In the genomic region with DNA sequence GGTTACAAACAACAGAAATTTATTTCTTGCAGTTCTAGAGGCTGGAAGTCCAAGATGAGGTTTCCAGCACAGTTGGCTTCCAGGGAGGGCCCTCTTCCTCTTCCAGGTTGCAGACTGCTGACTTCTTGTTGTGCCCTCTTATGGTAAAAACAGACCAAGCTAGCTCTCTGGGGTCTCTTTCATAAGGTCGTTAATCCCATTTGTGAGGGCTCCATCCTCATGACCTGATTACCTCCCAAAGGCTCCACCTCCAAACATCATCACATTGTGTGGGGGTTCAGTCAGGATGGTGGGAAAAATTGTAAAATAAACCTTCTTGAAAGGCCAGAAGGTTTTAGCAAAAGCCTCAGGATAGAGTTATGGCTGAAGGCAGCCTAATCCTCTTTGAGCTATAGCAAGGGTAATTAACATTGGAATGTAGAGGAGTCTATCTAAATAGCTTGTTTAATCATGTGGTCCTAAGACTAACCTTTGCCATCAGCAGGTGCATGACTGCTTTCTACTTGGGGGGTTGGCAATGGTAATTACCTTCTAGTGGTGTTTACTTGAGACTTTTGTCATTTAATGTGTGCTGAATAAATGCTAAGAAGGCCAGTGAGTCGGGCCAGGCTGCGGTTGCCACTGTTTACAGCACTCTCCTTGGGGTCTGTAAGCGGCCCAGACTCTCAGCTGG, we compare ENCODE assay signal across 1 cellular context.
A peak's percentile ranks its signal among the peaks of the same experiment; 100 is the strongest.
TF ChIP-seq lines count a peak whose summit lies in the region.

No MANE protein-coding gene starts in this region.

TF ChIP-seq in WTC11, 78 proteins besides CTCF, POLR2A, EP300 and RAD21 (continued from another document and continues in another):
- TF ChIP-seq, protein P1, sequence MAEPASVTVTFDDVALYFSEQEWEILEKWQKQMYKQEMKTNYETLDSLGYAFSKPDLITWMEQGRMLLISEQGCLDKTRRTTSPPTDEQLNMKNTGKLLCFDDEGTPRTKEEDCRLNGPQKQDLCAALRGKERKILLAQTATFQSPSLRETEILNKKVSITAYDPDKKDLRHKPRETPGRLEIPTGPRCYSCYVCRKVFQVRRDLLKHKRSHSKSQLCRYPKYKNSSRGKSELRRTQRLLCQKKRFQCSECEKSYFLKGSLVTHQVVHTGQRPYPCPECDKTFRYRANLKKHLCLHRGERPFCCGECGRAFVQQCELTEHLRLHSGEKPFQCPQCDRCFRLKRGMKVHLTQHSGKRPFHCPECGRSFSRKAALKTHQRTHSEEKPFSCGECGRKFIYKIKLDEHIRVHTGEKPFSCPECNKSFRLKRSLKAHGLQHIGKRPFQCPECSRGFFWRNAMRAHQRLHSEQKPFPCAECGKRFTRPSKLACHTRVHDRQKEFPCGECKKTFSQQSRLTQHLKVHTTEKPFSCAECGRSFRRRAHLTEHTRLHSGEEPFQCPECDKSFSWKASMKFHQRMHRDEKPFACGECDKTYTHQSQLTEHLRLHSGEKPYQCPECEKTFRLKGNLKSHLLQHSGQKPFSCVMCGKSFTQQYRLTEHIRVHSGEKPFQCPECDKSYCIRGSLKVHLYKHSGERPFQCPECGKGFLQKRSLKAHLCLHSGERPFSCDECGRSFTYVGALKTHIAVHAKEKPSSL (CRISPR knock-in tag; conservative IDR thresholded peaks at IDR 0.05): no peak
- peak; percentile 51; the same call in 1 of the 2 replicates for TF ChIP-seq ETV6 (CRISPR knock-in tag; IDR thresholded peaks at IDR 0.05)
- TF ChIP-seq ESRRA (CRISPR knock-in tag; IDR thresholded peaks at IDR 0.05; ENCODE audit: borderline replicate concordance): no peak
- no peak for TF ChIP-seq CREM (CRISPR knock-in tag; IDR thresholded peaks at IDR 0.05)
- TF ChIP-seq, protein P2, sequence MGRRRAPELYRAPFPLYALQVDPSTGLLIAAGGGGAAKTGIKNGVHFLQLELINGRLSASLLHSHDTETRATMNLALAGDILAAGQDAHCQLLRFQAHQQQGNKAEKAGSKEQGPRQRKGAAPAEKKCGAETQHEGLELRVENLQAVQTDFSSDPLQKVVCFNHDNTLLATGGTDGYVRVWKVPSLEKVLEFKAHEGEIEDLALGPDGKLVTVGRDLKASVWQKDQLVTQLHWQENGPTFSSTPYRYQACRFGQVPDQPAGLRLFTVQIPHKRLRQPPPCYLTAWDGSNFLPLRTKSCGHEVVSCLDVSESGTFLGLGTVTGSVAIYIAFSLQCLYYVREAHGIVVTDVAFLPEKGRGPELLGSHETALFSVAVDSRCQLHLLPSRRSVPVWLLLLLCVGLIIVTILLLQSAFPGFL (CRISPR knock-in tag; IDR thresholded peaks at IDR 0.05; ENCODE audit: borderline replicate concordance): no peak
- no peak for TF ChIP-seq CREB1 (CRISPR knock-in tag; IDR thresholded peaks at IDR 0.05)
- TF ChIP-seq JAZF1 (CRISPR knock-in tag; IDR thresholded peaks at IDR 0.05): no peak
- TF ChIP-seq TP53 (CRISPR knock-in tag; IDR thresholded peaks at IDR 0.05): no peak
- TF ChIP-seq NR2C2 (CRISPR knock-in tag; IDR thresholded peaks at IDR 0.05): no peak
- TF ChIP-seq, protein P3, sequence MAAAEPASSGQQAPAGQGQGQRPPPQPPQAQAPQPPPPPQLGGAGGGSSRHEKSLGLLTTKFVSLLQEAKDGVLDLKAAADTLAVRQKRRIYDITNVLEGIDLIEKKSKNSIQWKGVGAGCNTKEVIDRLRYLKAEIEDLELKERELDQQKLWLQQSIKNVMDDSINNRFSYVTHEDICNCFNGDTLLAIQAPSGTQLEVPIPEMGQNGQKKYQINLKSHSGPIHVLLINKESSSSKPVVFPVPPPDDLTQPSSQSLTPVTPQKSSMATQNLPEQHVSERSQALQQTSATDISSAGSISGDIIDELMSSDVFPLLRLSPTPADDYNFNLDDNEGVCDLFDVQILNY (CRISPR knock-in tag; IDR thresholded peaks at IDR 0.05): no peak
- TF ChIP-seq, protein P4, sequence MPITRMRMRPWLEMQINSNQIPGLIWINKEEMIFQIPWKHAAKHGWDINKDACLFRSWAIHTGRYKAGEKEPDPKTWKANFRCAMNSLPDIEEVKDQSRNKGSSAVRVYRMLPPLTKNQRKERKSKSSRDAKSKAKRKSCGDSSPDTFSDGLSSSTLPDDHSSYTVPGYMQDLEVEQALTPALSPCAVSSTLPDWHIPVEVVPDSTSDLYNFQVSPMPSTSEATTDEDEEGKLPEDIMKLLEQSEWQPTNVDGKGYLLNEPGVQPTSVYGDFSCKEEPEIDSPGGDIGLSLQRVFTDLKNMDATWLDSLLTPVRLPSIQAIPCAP (CRISPR knock-in tag; IDR thresholded peaks at IDR 0.05): no peak
- 0 out of 2 replicates have a peak, but pooled peaks have one; percentile 46 for TF ChIP-seq SP1 (CRISPR knock-in tag; conservative IDR thresholded peaks at IDR 0.05)
- TF ChIP-seq MXD4 (CRISPR knock-in tag; IDR thresholded peaks at IDR 0.05; ENCODE audit: borderline replicate concordance): no peak
- TF ChIP-seq, protein P5, sequence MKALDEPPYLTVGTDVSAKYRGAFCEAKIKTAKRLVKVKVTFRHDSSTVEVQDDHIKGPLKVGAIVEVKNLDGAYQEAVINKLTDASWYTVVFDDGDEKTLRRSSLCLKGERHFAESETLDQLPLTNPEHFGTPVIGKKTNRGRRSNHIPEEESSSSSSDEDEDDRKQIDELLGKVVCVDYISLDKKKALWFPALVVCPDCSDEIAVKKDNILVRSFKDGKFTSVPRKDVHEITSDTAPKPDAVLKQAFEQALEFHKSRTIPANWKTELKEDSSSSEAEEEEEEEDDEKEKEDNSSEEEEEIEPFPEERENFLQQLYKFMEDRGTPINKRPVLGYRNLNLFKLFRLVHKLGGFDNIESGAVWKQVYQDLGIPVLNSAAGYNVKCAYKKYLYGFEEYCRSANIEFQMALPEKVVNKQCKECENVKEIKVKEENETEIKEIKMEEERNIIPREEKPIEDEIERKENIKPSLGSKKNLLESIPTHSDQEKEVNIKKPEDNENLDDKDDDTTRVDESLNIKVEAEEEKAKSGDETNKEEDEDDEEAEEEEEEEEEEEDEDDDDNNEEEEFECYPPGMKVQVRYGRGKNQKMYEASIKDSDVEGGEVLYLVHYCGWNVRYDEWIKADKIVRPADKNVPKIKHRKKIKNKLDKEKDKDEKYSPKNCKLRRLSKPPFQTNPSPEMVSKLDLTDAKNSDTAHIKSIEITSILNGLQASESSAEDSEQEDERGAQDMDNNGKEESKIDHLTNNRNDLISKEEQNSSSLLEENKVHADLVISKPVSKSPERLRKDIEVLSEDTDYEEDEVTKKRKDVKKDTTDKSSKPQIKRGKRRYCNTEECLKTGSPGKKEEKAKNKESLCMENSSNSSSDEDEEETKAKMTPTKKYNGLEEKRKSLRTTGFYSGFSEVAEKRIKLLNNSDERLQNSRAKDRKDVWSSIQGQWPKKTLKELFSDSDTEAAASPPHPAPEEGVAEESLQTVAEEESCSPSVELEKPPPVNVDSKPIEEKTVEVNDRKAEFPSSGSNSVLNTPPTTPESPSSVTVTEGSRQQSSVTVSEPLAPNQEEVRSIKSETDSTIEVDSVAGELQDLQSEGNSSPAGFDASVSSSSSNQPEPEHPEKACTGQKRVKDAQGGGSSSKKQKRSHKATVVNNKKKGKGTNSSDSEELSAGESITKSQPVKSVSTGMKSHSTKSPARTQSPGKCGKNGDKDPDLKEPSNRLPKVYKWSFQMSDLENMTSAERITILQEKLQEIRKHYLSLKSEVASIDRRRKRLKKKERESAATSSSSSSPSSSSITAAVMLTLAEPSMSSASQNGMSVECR (CRISPR knock-in tag; IDR thresholded peaks at IDR 0.05; ENCODE audit: borderline replicate concordance): no peak
- no peak for TF ChIP-seq ELF4 (CRISPR knock-in tag; IDR thresholded peaks at IDR 0.05; ENCODE audit: low read depth)
- TF ChIP-seq, protein P6, sequence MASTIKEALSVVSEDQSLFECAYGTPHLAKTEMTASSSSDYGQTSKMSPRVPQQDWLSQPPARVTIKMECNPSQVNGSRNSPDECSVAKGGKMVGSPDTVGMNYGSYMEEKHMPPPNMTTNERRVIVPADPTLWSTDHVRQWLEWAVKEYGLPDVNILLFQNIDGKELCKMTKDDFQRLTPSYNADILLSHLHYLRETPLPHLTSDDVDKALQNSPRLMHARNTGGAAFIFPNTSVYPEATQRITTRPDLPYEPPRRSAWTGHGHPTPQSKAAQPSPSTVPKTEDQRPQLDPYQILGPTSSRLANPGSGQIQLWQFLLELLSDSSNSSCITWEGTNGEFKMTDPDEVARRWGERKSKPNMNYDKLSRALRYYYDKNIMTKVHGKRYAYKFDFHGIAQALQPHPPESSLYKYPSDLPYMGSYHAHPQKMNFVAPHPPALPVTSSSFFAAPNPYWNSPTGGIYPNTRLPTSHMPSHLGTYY (CRISPR knock-in tag; IDR thresholded peaks at IDR 0.05): no peak
- TF ChIP-seq, protein P7, sequence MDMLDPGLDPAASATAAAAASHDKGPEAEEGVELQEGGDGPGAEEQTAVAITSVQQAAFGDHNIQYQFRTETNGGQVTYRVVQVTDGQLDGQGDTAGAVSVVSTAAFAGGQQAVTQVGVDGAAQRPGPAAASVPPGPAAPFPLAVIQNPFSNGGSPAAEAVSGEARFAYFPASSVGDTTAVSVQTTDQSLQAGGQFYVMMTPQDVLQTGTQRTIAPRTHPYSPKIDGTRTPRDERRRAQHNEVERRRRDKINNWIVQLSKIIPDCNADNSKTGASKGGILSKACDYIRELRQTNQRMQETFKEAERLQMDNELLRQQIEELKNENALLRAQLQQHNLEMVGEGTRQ (CRISPR knock-in tag; IDR thresholded peaks at IDR 0.05): peak; percentile 45; the same call in 1 of the 2 replicates
- TF ChIP-seq GTF2I (CRISPR knock-in tag; conservative IDR thresholded peaks at IDR 0.05): no peak
- no peak for TF ChIP-seq ZBTB21 (CRISPR knock-in tag; IDR thresholded peaks at IDR 0.05; ENCODE audit: borderline replicate concordance)
- TF ChIP-seq, protein P8, sequence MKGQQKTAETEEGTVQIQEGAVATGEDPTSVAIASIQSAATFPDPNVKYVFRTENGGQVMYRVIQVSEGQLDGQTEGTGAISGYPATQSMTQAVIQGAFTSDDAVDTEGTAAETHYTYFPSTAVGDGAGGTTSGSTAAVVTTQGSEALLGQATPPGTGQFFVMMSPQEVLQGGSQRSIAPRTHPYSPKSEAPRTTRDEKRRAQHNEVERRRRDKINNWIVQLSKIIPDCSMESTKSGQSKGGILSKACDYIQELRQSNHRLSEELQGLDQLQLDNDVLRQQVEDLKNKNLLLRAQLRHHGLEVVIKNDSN (CRISPR knock-in tag; IDR thresholded peaks at IDR 0.05): peak; percentile 49; the same call in 1 of the 2 replicates
- TF ChIP-seq, protein P9, sequence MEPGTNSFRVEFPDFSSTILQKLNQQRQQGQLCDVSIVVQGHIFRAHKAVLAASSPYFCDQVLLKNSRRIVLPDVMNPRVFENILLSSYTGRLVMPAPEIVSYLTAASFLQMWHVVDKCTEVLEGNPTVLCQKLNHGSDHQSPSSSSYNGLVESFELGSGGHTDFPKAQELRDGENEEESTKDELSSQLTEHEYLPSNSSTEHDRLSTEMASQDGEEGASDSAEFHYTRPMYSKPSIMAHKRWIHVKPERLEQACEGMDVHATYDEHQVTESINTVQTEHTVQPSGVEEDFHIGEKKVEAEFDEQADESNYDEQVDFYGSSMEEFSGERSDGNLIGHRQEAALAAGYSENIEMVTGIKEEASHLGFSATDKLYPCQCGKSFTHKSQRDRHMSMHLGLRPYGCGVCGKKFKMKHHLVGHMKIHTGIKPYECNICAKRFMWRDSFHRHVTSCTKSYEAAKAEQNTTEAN (CRISPR knock-in tag; IDR thresholded peaks at IDR 0.05): peak; percentile 31; the same call in 1 of the 2 replicates
- peak; percentile 87; the same call in 1 of the 2 replicates for TF ChIP-seq TEAD1 (CRISPR knock-in tag; IDR thresholded peaks at IDR 0.05)
- TF ChIP-seq, protein P10, sequence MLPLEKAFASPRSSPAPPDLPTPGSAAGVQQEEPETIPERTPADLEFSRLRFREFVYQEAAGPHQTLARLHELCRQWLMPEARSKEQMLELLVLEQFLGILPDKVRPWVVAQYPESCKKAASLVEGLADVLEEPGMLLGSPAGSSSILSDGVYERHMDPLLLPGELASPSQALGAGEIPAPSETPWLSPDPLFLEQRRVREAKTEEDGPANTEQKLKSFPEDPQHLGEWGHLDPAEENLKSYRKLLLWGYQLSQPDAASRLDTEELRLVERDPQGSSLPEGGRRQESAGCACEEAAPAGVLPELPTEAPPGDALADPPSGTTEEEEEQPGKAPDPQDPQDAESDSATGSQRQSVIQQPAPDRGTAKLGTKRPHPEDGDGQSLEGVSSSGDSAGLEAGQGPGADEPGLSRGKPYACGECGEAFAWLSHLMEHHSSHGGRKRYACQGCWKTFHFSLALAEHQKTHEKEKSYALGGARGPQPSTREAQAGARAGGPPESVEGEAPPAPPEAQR (CRISPR knock-in tag; IDR thresholded peaks at IDR 0.05): no peak
- TF ChIP-seq, protein P11, sequence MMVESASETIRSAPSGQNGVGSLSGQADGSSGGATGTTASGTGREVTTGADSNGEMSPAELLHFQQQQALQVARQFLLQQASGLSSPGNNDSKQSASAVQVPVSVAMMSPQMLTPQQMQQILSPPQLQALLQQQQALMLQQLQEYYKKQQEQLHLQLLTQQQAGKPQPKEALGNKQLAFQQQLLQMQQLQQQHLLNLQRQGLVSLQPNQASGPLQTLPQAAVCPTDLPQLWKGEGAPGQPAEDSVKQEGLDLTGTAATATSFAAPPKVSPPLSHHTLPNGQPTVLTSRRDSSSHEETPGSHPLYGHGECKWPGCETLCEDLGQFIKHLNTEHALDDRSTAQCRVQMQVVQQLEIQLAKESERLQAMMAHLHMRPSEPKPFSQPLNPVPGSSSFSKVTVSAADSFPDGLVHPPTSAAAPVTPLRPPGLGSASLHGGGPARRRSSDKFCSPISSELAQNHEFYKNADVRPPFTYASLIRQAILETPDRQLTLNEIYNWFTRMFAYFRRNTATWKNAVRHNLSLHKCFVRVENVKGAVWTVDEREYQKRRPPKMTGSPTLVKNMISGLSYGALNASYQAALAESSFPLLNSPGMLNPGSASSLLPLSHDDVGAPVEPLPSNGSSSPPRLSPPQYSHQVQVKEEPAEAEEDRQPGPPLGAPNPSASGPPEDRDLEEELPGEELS (CRISPR knock-in tag; IDR thresholded peaks at IDR 0.05): peak; percentile 34; the same call in 1 of the 2 replicates
- TF ChIP-seq, protein P12, sequence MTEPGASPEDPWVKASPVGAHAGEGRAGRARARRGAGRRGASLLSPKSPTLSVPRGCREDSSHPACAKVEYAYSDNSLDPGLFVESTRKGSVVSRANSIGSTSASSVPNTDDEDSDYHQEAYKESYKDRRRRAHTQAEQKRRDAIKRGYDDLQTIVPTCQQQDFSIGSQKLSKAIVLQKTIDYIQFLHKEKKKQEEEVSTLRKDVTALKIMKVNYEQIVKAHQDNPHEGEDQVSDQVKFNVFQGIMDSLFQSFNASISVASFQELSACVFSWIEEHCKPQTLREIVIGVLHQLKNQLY (CRISPR knock-in tag; IDR thresholded peaks at IDR 0.05): no peak
- no peak for TF ChIP-seq ZNF396 (CRISPR knock-in tag; IDR thresholded peaks at IDR 0.05; ENCODE audit: borderline replicate concordance)
- TF ChIP-seq, protein P13, sequence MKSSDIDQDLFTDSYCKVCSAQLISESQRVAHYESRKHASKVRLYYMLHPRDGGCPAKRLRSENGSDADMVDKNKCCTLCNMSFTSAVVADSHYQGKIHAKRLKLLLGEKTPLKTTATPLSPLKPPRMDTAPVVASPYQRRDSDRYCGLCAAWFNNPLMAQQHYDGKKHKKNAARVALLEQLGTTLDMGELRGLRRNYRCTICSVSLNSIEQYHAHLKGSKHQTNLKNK (CRISPR knock-in tag; IDR thresholded peaks at IDR 0.05): no peak
